ENCODE assay signal across 8 cellular contexts in genomic region chr2:177265386-177265690, GRCh38. TPM values are rescaled to one million over a fixed set of nuclear protein-coding genes. Genes with fewer than 3 reads are reported as not detected.
DNase-seq lines count a peak whose midpoint lies in the region; ATAC-seq and FAIRE-seq lines count a peak whose summit lies in the region.

No MANE protein-coding gene starts in this region.

- peak; percentile 8 for FAIRE-seq in endometrium (lab: Jason Lieb, UNC)

- intact Hi-C loops in activated CD4-positive, alpha-beta T cell treated with anti-CD3 and anti-CD28 coated beads, Interleukin-2, amount 10 ng/mL, durations not matched to agents 24 days and 14 days (cut with micrococcal nuclease), result loop anchor here (1.0 to 10.0 kb wide), 6 partner anchors 25 to 459 kb away; partner anchors contain the start of gene AGPS

- H3K4me1 ChIP-seq in muscle layer of colon (ENCODE audit: insufficient read depth, low read length) (peaks cover 24% of the 10 kb centered on the region), urinary bladder (ENCODE audit: insufficient read depth) (no peaks in the 10 kb centered on the region)

- H3K9me3 ChIP-seq in T-helper 17 cell (ENCODE audit: control insufficient read depth, low read length, poor library complexity, severe bottlenecking), result no peaks in the 10 kb centered on the region
- no peaks in the 10 kb centered on the region for H3K9me3 ChIP-seq in muscle layer of colon (ENCODE audit: low read length)

- peak overlapping the region; percentile 89 for H3K4me3 Mint-ChIP-seq in activated CD4-positive, alpha-beta T cell treated with anti-CD3 and anti-CD28 coated beads, Interleukin-2, amount 10 ng/mL, durations not matched to agents 24 days and 14 days
- H3K4me3 Mint-ChIP-seq in T-helper 17 cell, result peak overlapping the region; percentile 96

- peaks cover 20% of the 10 kb centered on the region for H3K36me3 Mint-ChIP-seq in activated CD4-positive, alpha-beta T cell treated with anti-CD3 and anti-CD28 coated beads, Interleukin-2, amount 10 ng/mL, durations not matched to agents 24 days and 14 days (ENCODE audit: low read depth)
- H3K36me3 Mint-ChIP-seq in T-helper 17 cell (ENCODE audit: low read depth), result no peaks in the 10 kb centered on the region

- peaks cover 7% of the 10 kb centered on the region for H3K9me3 Mint-ChIP-seq in activated CD4-positive, alpha-beta T cell treated with anti-CD3 and anti-CD28 coated beads, Interleukin-2, amount 10 ng/mL, durations not matched to agents 24 days and 14 days

- H3K4me1 Mint-ChIP-seq in activated CD4-positive, alpha-beta T cell treated with anti-CD3 and anti-CD28 coated beads, Interleukin-2, amount 10 ng/mL, durations not matched to agents 24 days and 14 days, result peaks cover 54% of the 10 kb centered on the region
- peaks cover 32% of the 10 kb centered on the region for H3K4me1 Mint-ChIP-seq in T-helper 17 cell

- DNase-seq in activated CD4-positive, alpha-beta T cell treated with anti-CD3 and anti-CD28 coated beads, Interleukin-2, amount 10 ng/mL, durations not matched to agents 24 days and 14 days, result peak; percentile 84
- no peak for DNase-seq in activated CD4-positive, alpha-beta T cell treated with anti-CD3 and anti-CD28 coated beads for 1 hour
- peak in 1 of 3 donors; percentile 29 for DNase-seq in T-helper 17 cell

- no peaks in the 10 kb centered on the region for H3K36me3 ChIP-seq in muscle layer of colon (ENCODE audit: insufficient read depth, low read length)
- no peaks in the 10 kb centered on the region for H3K36me3 ChIP-seq in urinary bladder (ENCODE audit: insufficient read depth)

- peak overlapping the region; percentile 96 for H3K9ac ChIP-seq in muscle layer of colon (ENCODE audit: low read length)

- ATAC-seq in HG02970 (IDR thresholded peaks at IDR 0.05; ENCODE audit: low FRiP score, unreplicated experiment), result peak; percentile 11
- peak; percentile 9 for ATAC-seq in T-helper 17 cell
- no peak for ATAC-seq in HG03342 (IDR thresholded peaks at IDR 0.05; ENCODE audit: unreplicated experiment)

- WGBS in urinary bladder, result 0% methylated on average over 11 of the region's 11 CpGs

- H3K27ac ChIP-seq in muscle layer of colon (ENCODE audit: low read depth, low read length) (peak overlapping the region; percentile 98), urinary bladder (ENCODE audit: low read depth) (peak overlapping the region; percentile 100)

- H3K27ac Mint-ChIP-seq in activated CD4-positive, alpha-beta T cell treated with anti-CD3 and anti-CD28 coated beads, Interleukin-2, amount 10 ng/mL, durations not matched to agents 24 days and 14 days, result peak overlapping the region; percentile 100
- H3K27ac Mint-ChIP-seq in T-helper 17 cell, result peak overlapping the region; percentile 99

- no peaks in the 10 kb centered on the region for H3K27me3 ChIP-seq in muscle layer of colon (ENCODE audit: control insufficient read depth in 1 of 2, insufficient read depth in 2 of 2, low read length in 2 of 2)

- H3K27me3 Mint-ChIP-seq in activated CD4-positive, alpha-beta T cell treated with anti-CD3 and anti-CD28 coated beads, Interleukin-2, amount 10 ng/mL, durations not matched to agents 24 days and 14 days, result no peaks in the 10 kb centered on the region
- no peaks in the 10 kb centered on the region for H3K27me3 Mint-ChIP-seq in T-helper 17 cell

- H3K4me3 ChIP-seq in muscle layer of colon (ENCODE audit: low read depth in 1 of 2, low read length in 2 of 2) (peak overlapping the region; percentile 87 to 98), urinary bladder (ENCODE audit: low read depth, low read length) (peak overlapping the region; percentile 97)

RNA-seq across cellular contexts. Expression of gene NFE2L2, which starts 0.8 kb away (rescaled TPM):
- total RNA-seq in activated CD4-positive, alpha-beta T cell treated with anti-CD3 and anti-CD28 coated beads, Interleukin-2, amount 10 ng/mL, durations not matched to agents 24 days and 14 days, result 63.5 and 63.7 TPM in 2 replicates
- total RNA-seq in T-helper 17 cell (10 to 100 TPM; 58.0 to 65.5 TPM), urinary bladder (108 TPM)
- 149 TPM for polyA plus RNA-seq in urinary bladder

RNA-seq across cellular contexts. Expression of gene HNRNPA3, which starts 52.7 kb away (rescaled TPM):
- 333 and 336 TPM in 2 replicates for total RNA-seq in activated CD4-positive, alpha-beta T cell treated with anti-CD3 and anti-CD28 coated beads, Interleukin-2, amount 10 ng/mL, durations not matched to agents 24 days and 14 days
- total RNA-seq in T-helper 17 cell, result 100 to 1,000 TPM; 179 to 183 TPM
- 129 TPM for total RNA-seq in urinary bladder
- polyA plus RNA-seq in urinary bladder, result 160 TPM
